ENCODE assay signal across 8 cellular contexts in genomic region chr3:12139111-12139511, GRCh38. TPM values are rescaled to one million over a fixed set of nuclear protein-coding genes. Genes with fewer than 3 reads are reported as not detected.
DNase-seq lines count a peak whose midpoint lies in the region; ATAC-seq and TF ChIP-seq lines count a peak whose summit lies in the region.

No MANE protein-coding gene starts in this region.

- H3K79me2 ChIP-seq in fibroblast of lung (ENCODE audit: control insufficient read depth, insufficient read depth, low read length) = no peaks in the 10 kb centered on the region

- H3K4me3 ChIP-seq in Panc1 (ENCODE audit: low read depth in 2 of 2, low read length in 2 of 2) = no peak overlapping the region
- H3K4me3 ChIP-seq in fibroblast of lung (replicated peaks in 1 of 4; ENCODE audit: control extremely low read depth in 1 of 4, insufficient read depth in 1 of 4, low read depth in 3 of 4, low read length in 4 of 4) = no peak overlapping the region
- no peak overlapping the region for H3K4me3 ChIP-seq in retinal pigment epithelial cell (ENCODE audit: low read length)

- no TSS peak for BruUV-seq in Panc1 (replicated peaks; lab: Mats Ljungman, UMichigan)

- in situ Hi-C loops in Panc1 (cut with HindIII; ENCODE audit: low pct_unique_long_range_greater_than_20kb, low sequenced_read_pairs) = no loop called here

- DNase-seq in activated T-cell treated with anti-CD3 and anti-CD28 coated beads for 24 hours (ENCODE audit: low read depth) (peak; percentile 12), activated T-cell treated with anti-CD3 and anti-CD28 coated beads for 4 hours (no peak), Panc1 (ENCODE audit: low read depth, low spot score) (peak; percentile 56), fibroblast of lung (ENCODE audit: low read depth in 2 of 2) (peak; percentile 50 to 87), retinal pigment epithelial cell (ENCODE audit: low read depth) (no peak), mesenteric fat pad (ENCODE audit: low spot score) (no peak), SHP77 treated with DMSO at 0.1 percent for 48 hours (lab: John Stamatoyannopoulos, UW) (no peak)
- DNase-seq in activated CD4-positive, alpha-beta T cell treated with anti-CD3 and anti-CD28 coated beads, Interleukin-2, amount 50 U/mL, for 4 hours = no peak

- H3K4me2 ChIP-seq in fibroblast of lung (ENCODE audit: extremely low read depth, insufficient read depth, low read length) = no peak overlapping the region

- intact Hi-C loops in Panc1 (cut with micrococcal nuclease; ENCODE audit: unreplicated experiment) = loop anchor here (2.0 to 10.0 kb wide), 3 partner anchors 38 to 342 kb away; partner anchors contain the start of gene PPARG

- no peak overlapping the region for H2AFZ ChIP-seq in fibroblast of lung (ENCODE audit: low read length)

- H3K9ac ChIP-seq in fibroblast of lung (ENCODE audit: insufficient read depth, low read length) = no peak overlapping the region

- H3K27me3 ChIP-seq in Panc1 (ENCODE audit: control insufficient read depth, insufficient read depth, low read length) (no peaks in the 10 kb centered on the region), fibroblast of lung (ENCODE audit: control insufficient read depth, insufficient read depth, low read length) (peaks cover 2% of the 10 kb centered on the region)

- H3K9me3 ChIP-seq in Panc1 (ENCODE audit: control insufficient read depth, insufficient read depth, low read depth, low read length) (no peaks in the 10 kb centered on the region), fibroblast of lung (ENCODE audit: control insufficient read depth, insufficient read depth, low read depth, low read length) (no peaks in the 10 kb centered on the region)

- TF ChIP-seq CTCF in Panc1 (IDR thresholded peaks at IDR 0.05) (peak; percentile 75), fibroblast of lung (conservative IDR thresholded peaks at IDR 0.05 in 1 of 2, IDR thresholded peaks at IDR 0.05 in 1 of 2; ENCODE audit: low read depth in 1 of 2, low read length in 2 of 2) (peak; percentile 74 to 81), retinal pigment epithelial cell (conservative IDR thresholded peaks at IDR 0.05; ENCODE audit: low read depth, low read length) (peak; percentile 63)

- CTCF ChIA-PET in Panc1 (lab: Charles Lee) = interaction anchor here (0.6 kb wide), 1 partner anchor 98 kb away, joined by 4 read pairs; no protein-coding TSS in a partner anchor

- POLR2A ChIA-PET in Panc1 (lab: Charles Lee) = no interaction called here

- H3K4me1 ChIP-seq in Panc1 (ENCODE audit: control insufficient read depth, insufficient read depth, low read length) (peaks cover 5% of the 10 kb centered on the region; the same call in 1 of the 2 replicates), fibroblast of lung (ENCODE audit: control insufficient read depth, extremely low read depth, insufficient read depth, low read length) (peaks cover under 1% of the 10 kb centered on the region)

- no peaks in the 10 kb centered on the region for H4K20me1 ChIP-seq in fibroblast of lung (ENCODE audit: control insufficient read depth, extremely low read depth, insufficient read depth, low read length)

- H3K36me3 ChIP-seq in Panc1 (ENCODE audit: control insufficient read depth, insufficient read depth, low read length) (no peaks in the 10 kb centered on the region), fibroblast of lung (ENCODE audit: control insufficient read depth, insufficient read depth, low read length) (no peaks in the 10 kb centered on the region)

- peak; percentile 90 for ATAC-seq in Panc1

- H3K27ac ChIP-seq in Panc1 (ENCODE audit: low read length) = no peak overlapping the region
- no peak overlapping the region for H3K27ac ChIP-seq in fibroblast of lung (ENCODE audit: insufficient read depth, low read length)

RNA-seq across cellular contexts. Expression of gene TIMP4, which starts 19.6 kb away (rescaled TPM):
- not detected for total RNA-seq in Panc1 (2021; ENCODE audit: unreplicated experiment)
- polyA plus RNA-seq in Panc1 (2012; ENCODE audit: insufficient read length) = not detected
- 9.8 and 12.6 TPM in 2 replicates for total RNA-seq in fibroblast of lung
- 2.8 and 5.2 TPM in 2 replicates for polyA plus RNA-seq in fibroblast of lung
- 2.3 and 3.2 TPM in 2 replicates for polyA plus RNA-seq in fibroblast of lung (2012)
- polyA minus RNA-seq in fibroblast of lung (ENCODE audit: low replicate concordance) = 2.7 and 9.6 TPM in 2 replicates
- 280 TPM for total RNA-seq in mesenteric fat pad

Comparison
In these comparisons a context has a peak if more than half of its experiments do, and no peak if none do; other contexts are left out.
1. DNase-seq: peak in activated T-cell treated with anti-CD3 and anti-CD28 coated beads for 24 hours (single experiment), Panc1 (single experiment) and fibroblast of lung (2 of 2); none in activated T-cell treated with anti-CD3 and anti-CD28 coated beads for 4 hours (single experiment), retinal pigment epithelial cell (single experiment), mesenteric fat pad (single experiment), SHP77 treated with DMSO at 0.1 percent for 48 hours (single experiment) and activated CD4-positive, alpha-beta T cell treated with anti-CD3 and anti-CD28 coated beads, Interleukin-2, amount 50 U/mL, for 4 hours (0 of 2).
2. RNA of gene TIMP4, which starts 19.6 kb away (total RNA-seq): 280 TPM in mesenteric fat pad (single experiment); 9.8 to 12.6 TPM in fibroblast of lung and not detected in Panc1 (single experiment); every median in the first group is over 10 times any median in the second.
3. Peak in every context shown above with its lines, with median percentiles within 50 percentile points of each other: CTCF ChIP-seq.